In genomic region chrX:132591719-132592275, GRCh38 we compare ENCODE assay signal across 20 cellular contexts.
DNase-seq lines count a peak whose midpoint lies in the region; ATAC-seq and TF ChIP-seq lines count a peak whose summit lies in the region.
"Had no signal": no experiment of that assay in that cellular context is flagged by ENCODE, and none has a peak within 500 bp of the region (broad histone marks: within the 10 kb centered on the region; RNA-seq: fewer than 3 reads in every experiment).

No MANE protein-coding gene starts in this region.

- peaks cover 8% of the 10 kb centered on the region for H3K27me3 ChIP-seq in A673 (replicated peaks; ENCODE audit: insufficient read depth, low read depth, low read length, poor library complexity)

- no peaks in the 10 kb centered on the region for H3K4me1 ChIP-seq in A673 (ENCODE audit: insufficient read depth, low read length, poor library complexity, severe bottlenecking)

- POLR2A ChIA-PET in A673 (lab: Charles Lee; ENCODE audit: low non-redundant PET), result no interaction called here

- no peak overlapping the region for H3K27ac ChIP-seq in A673 (ENCODE audit: low read depth, low read length, poor library complexity, severe bottlenecking)
- H3K27ac ChIP-seq: PC-9 had no signal

- intact Hi-C loops in A673 (cut with micrococcal nuclease; ENCODE audit: unreplicated experiment), result no loop called here

- TF ChIP-seq CTCF in A673 (conservative IDR thresholded peaks at IDR 0.05; ENCODE audit: low read depth, low read length), result no peak

- no peak for ATAC-seq in GM21825 (IDR thresholded peaks at IDR 0.05; ENCODE audit: unreplicated experiment)
- no peak for ATAC-seq in HG03442 (IDR thresholded peaks at IDR 0.05; ENCODE audit: unreplicated experiment)
- no peak for ATAC-seq in GM18861 (IDR thresholded peaks at IDR 0.05; ENCODE audit: unreplicated experiment)
- ATAC-seq: activated CD8-positive, alpha-beta memory T cell treated with anti-CD3 and anti-CD28 coated beads, Interleukin-2, amount 10 ng/mL, durations not matched to agents 7 days and 5 days had no signal

- BruUV-seq in A673 (replicated peaks; lab: Mats Ljungman, UMichigan), result no TSS peak

- H3K36me3 ChIP-seq in A673 (ENCODE audit: insufficient read depth, low read length, poor library complexity, severe bottlenecking), result no peaks in the 10 kb centered on the region

- peak; percentile 75 for DNase-seq in NCI-H82 (lab: John Stamatoyannopoulos, UW)
- DNase-seq in NCI-H82 treated with DMSO at 0.1 percent for 48 hours (lab: John Stamatoyannopoulos, UW; ENCODE audit: unreplicated experiment), result no peak
- peak; percentile 80 for DNase-seq in NCI-H146 treated with DMSO at 0.1 percent for 48 hours (lab: John Stamatoyannopoulos, UW; ENCODE audit: unreplicated experiment)
- DNase-seq in NCI-H510A (lab: John Stamatoyannopoulos, UW), result peak; percentile 37
- no peak for DNase-seq in A673 (ENCODE audit: low spot score)
- DNase-seq: activated CD4-positive, alpha-beta T cell treated with anti-CD3 and anti-CD28 coated beads for 48 hours; activated CD8-positive, alpha-beta memory T cell treated with anti-CD3 and anti-CD28 coated beads, Interleukin-2, amount 10 ng/mL, durations not matched to agents 7 days and 5 days; erythroblast; HCEC 1CT; Karpas-422; kidney; mammary epithelial cell; NCI-H774; PC-9; retina; SHP77 treated with DMSO at 0.1 percent for 48 hours; stimulated activated CD8-positive, alpha-beta memory T cell treated with anti-CD3 and anti-CD28 coated beads, Interleukin-4, amount 100 ng/mL, for 48 hours had no signal

- no peaks in the 10 kb centered on the region for H3K9me3 ChIP-seq in A673 (ENCODE audit: low read depth, low read length, poor library complexity, severe bottlenecking)

- CTCF ChIA-PET in A673 (lab: Charles Lee), result no interaction called here

- H3K4me3 ChIP-seq in A673 (ENCODE audit: low read depth, low read length, poor library complexity, severe bottlenecking), result no peak overlapping the region
- H3K4me3 ChIP-seq: PC-9 had no signal

Comparison
In these comparisons a context has a peak if more than half of its experiments do, and no peak if none do; other contexts are left out.
1. DNase-seq: peak in NCI-H82 (single experiment), NCI-H146 treated with DMSO at 0.1 percent for 48 hours (single experiment) and NCI-H510A (single experiment); none in NCI-H82 treated with DMSO at 0.1 percent for 48 hours (single experiment) and A673 (single experiment).